In genomic region chr5:52867809-52868208, GRCh38 we compare ENCODE assay signal across 27 cellular contexts.
A peak's percentile ranks its signal among the peaks of the same experiment; 100 is the strongest.
DNase-seq lines count a peak whose midpoint lies in the region; ATAC-seq and TF ChIP-seq lines count a peak whose summit lies in the region.
"Had no signal": no experiment of that assay in that cellular context is flagged by ENCODE, and none has a peak within 500 bp of the region (broad histone marks: within the 10 kb centered on the region; RNA-seq: fewer than 3 reads in every experiment).

No MANE protein-coding gene starts in this region.

- H3K9me3 Mint-ChIP-seq in activated T-helper 17 cell treated with anti-CD3 and anti-CD28 coated beads, Interleukin-2, amount 50 U/mL, for 72 hours = no peaks in the 10 kb centered on the region
- H3K9me3 Mint-ChIP-seq: activated CD4-positive, alpha-beta memory T cell treated with anti-CD3 and anti-CD28 coated beads, Interleukin-2, amount 10 ng/mL, durations not matched to agents 7 days and 5 days; activated naive CD4-positive, alpha-beta T cell treated with anti-CD3 and anti-CD28 coated beads, Interleukin-2, amount 50 U/mL, for 72 hours; activated T-helper 2 cell treated with anti-CD3 and anti-CD28 coated beads, Interferon-gamma antibody, Interleukin-2, Interleukin-4, amounts not matched to agents 10 μg/mL and 5 μg/mL and 100 μg/mL, durations not matched to agents 14 hours and 24 hours and 36 hours; CD14-positive monocyte; immature natural killer cell; stimulated activated naive CD8-positive, alpha-beta T cell treated with anti-CD3 and anti-CD28 coated beads, Interleukin-15, Interleukin-2, amounts not matched to agents 100 ng/mL and 50 ng/mL, for 24 hours had no signal

- H3K27ac ChIP-seq in foreskin keratinocyte (no peak overlapping the region), thoracic aorta (peak overlapping the region; percentile 51 to 57), SK-N-SH (ENCODE audit: low read depth in 2 of 2, low read length in 1 of 2) (no peak overlapping the region)
- H3K27ac ChIP-seq: left lung, neutrophil, Peyer's patch, thyroid gland had no signal

- H3K27me3 ChIP-seq in foreskin keratinocyte = no peaks in the 10 kb centered on the region
- no peaks in the 10 kb centered on the region for H3K27me3 ChIP-seq in thoracic aorta (replicated peaks; ENCODE audit: insufficient read depth)
- H3K27me3 ChIP-seq in SK-N-SH (ENCODE audit: insufficient read depth) = no peaks in the 10 kb centered on the region
- H3K27me3 ChIP-seq: left lung, neutrophil, Peyer's patch, thyroid gland had no signal

- H3K9me2 ChIP-seq in SK-N-SH = no peaks in the 10 kb centered on the region

- H3K4me3 ChIP-seq in astrocyte of the spinal cord (ENCODE audit: low read depth, low read length) (no peak overlapping the region), thoracic aorta (no peak overlapping the region), SK-N-SH (ENCODE audit: low read depth in 2 of 2, low read length in 1 of 2) (no peak overlapping the region)
- H3K4me3 ChIP-seq: left lung, Peyer's patch, thyroid gland had no signal

- H3K4me1 Mint-ChIP-seq in activated T-helper 17 cell treated with anti-CD3 and anti-CD28 coated beads, Interleukin-2, amount 50 U/mL, for 72 hours = no peaks in the 10 kb centered on the region
- H3K4me1 Mint-ChIP-seq: activated CD4-positive, alpha-beta memory T cell treated with anti-CD3 and anti-CD28 coated beads, Interleukin-2, amount 10 ng/mL, durations not matched to agents 7 days and 5 days; immature natural killer cell had no signal

- no peak overlapping the region for H2AFZ ChIP-seq in SK-N-SH (ENCODE audit: low read depth)

- peaks cover 2% of the 10 kb centered on the region for H3F3A ChIP-seq in SK-N-SH (replicated peaks; ENCODE audit: insufficient read depth)

- no peak for TF ChIP-seq RAD21 in SK-N-SH (IDR thresholded peaks at IDR 0.05; ENCODE audit: low read length)

- H3K4me3 Mint-ChIP-seq in activated T-helper 17 cell treated with anti-CD3 and anti-CD28 coated beads, Interleukin-2, amount 50 U/mL, for 72 hours = no peak overlapping the region
- H3K4me3 Mint-ChIP-seq: activated CD4-positive, alpha-beta memory T cell treated with anti-CD3 and anti-CD28 coated beads, Interleukin-2, amount 10 ng/mL, durations not matched to agents 7 days and 5 days; CD14-positive monocyte; immature natural killer cell; stimulated activated naive CD8-positive, alpha-beta T cell treated with anti-CD3 and anti-CD28 coated beads, Interleukin-15, Interleukin-2, amounts not matched to agents 100 ng/mL and 50 ng/mL, for 24 hours had no signal

- CTCF ChIA-PET in SK-N-SH (lab: Yijun Ruan, JAX) = interaction anchor here (1.1 kb wide), 1 partner anchor 9 kb away, joined by 4 read pairs; no protein-coding TSS in a partner anchor

- H3K27me3 Mint-ChIP-seq in activated T-helper 17 cell treated with anti-CD3 and anti-CD28 coated beads, Interleukin-2, amount 50 U/mL, for 72 hours = no peaks in the 10 kb centered on the region
- H3K27me3 Mint-ChIP-seq: progenitor cell of endocrine pancreas; stimulated activated naive CD8-positive, alpha-beta T cell treated with anti-CD3 and anti-CD28 coated beads, Interleukin-15, Interleukin-2, amounts not matched to agents 100 ng/mL and 50 ng/mL, for 24 hours had no signal

- TF ChIP-seq EP300 in SK-N-SH (IDR thresholded peaks at IDR 0.05; ENCODE audit: borderline replicate concordance in 1 of 2, low read depth in 1 of 2, low read length in 1 of 2) = no peak

- WGBS in SK-N-SH (ENCODE audit: low lambda C conversion rate) = 86% methylated on average over 2 of the region's 2 CpGs

- no peak overlapping the region for H3K9ac ChIP-seq in SK-N-SH

- H3K9me3 ChIP-seq in thoracic aorta = no peaks in the 10 kb centered on the region
- H3K9me3 ChIP-seq in SK-N-SH = no peaks in the 10 kb centered on the region
- H3K9me3 ChIP-seq: left lung, neutrophil, Peyer's patch, thyroid gland had no signal

- no peaks in the 10 kb centered on the region for H4K20me1 ChIP-seq in SK-N-SH (ENCODE audit: insufficient read depth)

- DNase-seq in M059J (ENCODE audit: low read depth) = peak; percentile 48
- DNase-seq in astrocyte of the spinal cord (ENCODE audit: low read depth, low spot score) = peak; percentile 20
- peak in 1 of 2 donors; percentile 15 for DNase-seq in foreskin keratinocyte
- DNase-seq in thoracic aorta (ENCODE audit: low spot score) = no peak
- DNase-seq in superior temporal gyrus (ENCODE audit: extremely low spot score) = no peak
- no peak for DNase-seq in SK-N-SH
- DNase-seq: activated CD4-positive, alpha-beta memory T cell treated with anti-CD3 and anti-CD28 coated beads, Interleukin-2, amount 10 ng/mL, durations not matched to agents 7 days and 5 days; Calu3; DND-41; effector CD4-positive, alpha-beta T cell; hippocampal formation; immature natural killer cell; left lung; NCI-H1105; NCI-H1930; NCI-H69; Peyer's patch; thyroid gland had no signal

- POLR2A ChIA-PET in SK-N-SH (lab: Yijun Ruan, JAX) = no interaction called here

- H3K79me2 ChIP-seq in SK-N-SH (ENCODE audit: insufficient read depth) = no peaks in the 10 kb centered on the region

- in situ Hi-C loops in astrocyte of the spinal cord (cut with HindIII; ENCODE audit: low sequenced_read_pairs) = no loop called here

- H3K27ac Mint-ChIP-seq in activated T-helper 17 cell treated with anti-CD3 and anti-CD28 coated beads, Interleukin-2, amount 50 U/mL, for 72 hours = no peak overlapping the region
- H3K27ac Mint-ChIP-seq: activated CD4-positive, alpha-beta memory T cell treated with anti-CD3 and anti-CD28 coated beads, Interleukin-2, amount 10 ng/mL, durations not matched to agents 7 days and 5 days; activated naive CD4-positive, alpha-beta T cell treated with anti-CD3 and anti-CD28 coated beads, Interleukin-2, amount 50 U/mL, for 72 hours; CD14-positive monocyte; immature natural killer cell; progenitor cell of endocrine pancreas; stimulated activated naive CD8-positive, alpha-beta T cell treated with anti-CD3 and anti-CD28 coated beads, Interleukin-15, Interleukin-2, amounts not matched to agents 100 ng/mL and 50 ng/mL, for 24 hours had no signal

- no peaks in the 10 kb centered on the region for H3K36me3 Mint-ChIP-seq in activated T-helper 17 cell treated with anti-CD3 and anti-CD28 coated beads, Interleukin-2, amount 50 U/mL, for 72 hours (ENCODE audit: low read depth)
- H3K36me3 Mint-ChIP-seq: CD14-positive monocyte, immature natural killer cell had no signal

- TF ChIP-seq CTCF in astrocyte of the spinal cord (IDR thresholded peaks at IDR 0.05; ENCODE audit: low read depth, low read length) (no peak), foreskin keratinocyte (conservative IDR thresholded peaks at IDR 0.05) (no peak), thoracic aorta (IDR thresholded peaks at IDR 0.05) (no peak), SK-N-SH (IDR thresholded peaks at IDR 0.05) (no peak)

- H3K4me1 ChIP-seq in foreskin keratinocyte = peaks cover 10% of the 10 kb centered on the region
- peaks cover 19 to 52% of the 10 kb centered on the region in 2 donors for H3K4me1 ChIP-seq in thoracic aorta (ENCODE audit: control insufficient read depth in 1 of 2, low read depth in 2 of 2)
- H3K4me1 ChIP-seq in SK-N-SH (ENCODE audit: control insufficient read depth in 1 of 2, insufficient read depth in 2 of 2, low read depth in 1 of 2, low read length in 1 of 2) = peaks cover 3 to 13% of the 10 kb centered on the region in 2 experiments; a peak in 3 of 4 replicates
- H3K4me1 ChIP-seq: Peyer's patch had no signal

- H3K4me2 ChIP-seq in SK-N-SH = no peak overlapping the region

- ATAC-seq in foreskin keratinocyte = peak; percentile 33
- no peak for ATAC-seq in thoracic aorta (ENCODE audit: insufficient number of reproducible peaks, low FRiP score, low read depth)
- ATAC-seq in activated T-helper 17 cell treated with anti-CD3 and anti-CD28 coated beads, Interleukin-2, amount 50 U/mL, for 72 hours (replicated peaks) = no peak
- ATAC-seq in HG03196 (IDR thresholded peaks at IDR 0.05; ENCODE audit: unreplicated experiment) = no peak
- ATAC-seq: activated CD4-positive, CD25-positive, alpha-beta regulatory T cell treated with anti-CD3 and anti-CD28 coated beads, Interleukin-2, amount 50 U/mL, for 24 hours; activated naive CD4-positive, alpha-beta T cell treated with anti-CD3 and anti-CD28 coated beads, Interleukin-2, amount 50 U/mL, for 72 hours; left lung had no signal

- no peaks in the 10 kb centered on the region for H3K36me3 ChIP-seq in thoracic aorta
- H3K36me3 ChIP-seq in SK-N-SH (replicated peaks in 1 of 2; ENCODE audit: control insufficient read depth in 1 of 2, insufficient read depth in 2 of 2, low read length in 1 of 2) = peaks cover 10 to 15% of the 10 kb centered on the region in 2 experiments
- H3K36me3 ChIP-seq: left lung, neutrophil, thyroid gland had no signal

TF ChIP-seq in SK-N-SH, 30 proteins besides CTCF, POLR2A, EP300 and RAD21 (continues in another document):
- no peak for TF ChIP-seq JUND (IDR thresholded peaks at IDR 0.05)
- no peak for TF ChIP-seq PBX3 (IDR thresholded peaks at IDR 0.05)
- no peak for TF ChIP-seq SMC3 (IDR thresholded peaks at IDR 0.05; ENCODE audit: low read depth, low read length)
- no peak for TF ChIP-seq SIN3A (IDR thresholded peaks at IDR 0.05; ENCODE audit: borderline replicate concordance, low read depth, low read length)
- no peak for TF ChIP-seq POLR2AphosphoS5 (IDR thresholded peaks at IDR 0.05; ENCODE audit: low read depth, low read length)
- TF ChIP-seq FOXM1 (IDR thresholded peaks at IDR 0.05; ENCODE audit: low read depth) = no peak
- TF ChIP-seq RFX5 (IDR thresholded peaks at IDR 0.05; ENCODE audit: low read length) = no peak

Comparison
In these comparisons a context has a peak if more than half of its experiments do, and no peak if none do; other contexts are left out.
1. DNase-seq: peak in M059J (single experiment) and astrocyte of the spinal cord (single experiment); none in thoracic aorta (single experiment), superior temporal gyrus (single experiment) and SK-N-SH (single experiment).
2. H3K27ac ChIP-seq: peak in thoracic aorta (2 of 2); none in foreskin keratinocyte (single experiment) and SK-N-SH (0 of 2).